28 cellular contexts compared by ENCODE assay signal in genomic region chr18:74928194-74928968, GRCh38.
"Had no signal": no experiment of that assay in that cellular context is flagged by ENCODE, and none has a peak within 500 bp of the region (broad histone marks: within the 10 kb centered on the region; RNA-seq: fewer than 3 reads in every experiment).

No MANE protein-coding gene starts in this region.

- H3K27ac Mint-ChIP-seq: memory B cell; naive B cell; natural killer cell treated with Interleukin-12 subunit alpha and Interleukin-12 subunit beta and Interleukin-15 and Interleukin-18, amount 100 ng/mL, for 72 hours; progenitor cell of endocrine pancreas; type B pancreatic cell had no signal

- H3K27me3 Mint-ChIP-seq: memory B cell; naive B cell; natural killer cell treated with Interleukin-12 subunit alpha and Interleukin-12 subunit beta and Interleukin-15 and Interleukin-18, amount 100 ng/mL, for 72 hours; progenitor cell of endocrine pancreas; type B pancreatic cell had no signal

- H3K4me2 ChIP-seq: hepatocyte, smooth muscle cell had no signal

- DNase-seq: effector memory CD4-positive, alpha-beta T cell; foreskin keratinocyte; heart left ventricle; mucosa of descending colon; naive B cell; stimulated activated CD4-positive, alpha-beta T cell treated with anti-CD3 and anti-CD28 coated beads, Interleukin-12 subunit alpha, Interleukin-12 subunit beta, amount 100 ng/mL, for 4 hours; stimulated activated CD4-positive, alpha-beta T cell treated with anti-CD3 and anti-CD28 coated beads, Interleukin-1b, Interleukin-23, amount 100 ng/mL, for 48 hours; stimulated activated CD4-positive, alpha-beta T cell treated with anti-CD3 and anti-CD28 coated beads, Interleukin-4, amount 100 ng/mL, for 1 hour; stimulated activated CD8-positive, alpha-beta memory T cell treated with anti-CD3 and anti-CD28 coated beads, Interleukin-4, amount 100 ng/mL, for 48 hours; stimulated activated naive CD4-positive, alpha-beta T cell treated with Interleukin-2 at 50 U/mL for 16 hours; tibial artery had no signal

- H3K9me3 ChIP-seq: esophagus muscularis mucosa, gastroesophageal sphincter, heart left ventricle, mucosa of descending colon, neutrophil, pancreas, right atrium auricular region, stomach, tibial artery had no signal

- H3K27ac ChIP-seq: coronary artery, esophagus muscularis mucosa, foreskin keratinocyte, gastroesophageal sphincter, heart left ventricle, hepatocyte, neutrophil, pancreas, right atrium auricular region, stomach, tibial artery had no signal

- H3K4me1 ChIP-seq: esophagus muscularis mucosa, foreskin keratinocyte, gastroesophageal sphincter, heart left ventricle, pancreas, right atrium auricular region, stomach, tibial artery had no signal

- H3K9me3 Mint-ChIP-seq: memory B cell; mesothelial cell of epicardium; naive B cell; natural killer cell treated with Interleukin-12 subunit alpha and Interleukin-12 subunit beta and Interleukin-15 and Interleukin-18, amount 100 ng/mL, for 72 hours; neural crest cell; type B pancreatic cell had no signal

- H3K27me3 ChIP-seq: esophagus muscularis mucosa, foreskin keratinocyte, gastroesophageal sphincter, heart left ventricle, hepatocyte, neutrophil, pancreas, right atrium auricular region, stomach, tibial artery had no signal

- H3K4me1 Mint-ChIP-seq: memory B cell, naive B cell had no signal

- H3K36me3 Mint-ChIP-seq: natural killer cell treated with Interleukin-12 subunit alpha and Interleukin-12 subunit beta and Interleukin-15 and Interleukin-18, amount 100 ng/mL, for 72 hours had no signal

- H3K4me3 Mint-ChIP-seq: memory B cell; mesothelial cell of epicardium; naive B cell; natural killer cell treated with Interleukin-12 subunit alpha and Interleukin-12 subunit beta and Interleukin-15 and Interleukin-18, amount 100 ng/mL, for 72 hours; neural crest cell; type B pancreatic cell had no signal

- H3K36me3 ChIP-seq: neutrophil, pancreas, right atrium auricular region, stomach had no signal

- ATAC-seq: foreskin keratinocyte; gastroesophageal sphincter; heart left ventricle; mucosa of descending colon; natural killer cell treated with Interleukin-12 subunit alpha and Interleukin-12 subunit beta and Interleukin-15 and Interleukin-18, amount 100 ng/mL, for 72 hours; sciatic nerve had no signal

- H3K4me3 ChIP-seq: coronary artery, esophagus muscularis mucosa, gastroesophageal sphincter, heart left ventricle, hepatocyte, lung, mucosa of descending colon, pancreas, right atrium auricular region, smooth muscle cell, stomach, tibial artery had no signal

- H3K79me2 ChIP-seq: hepatocyte had no signal

- H2AFZ ChIP-seq: hepatocyte had no signal
